In genomic region chr14:92897922-92898599, GRCh38 we compare ENCODE assay signal across 1 cellular context.
TF ChIP-seq lines count a peak whose summit lies in the region.

No MANE protein-coding gene starts in this region.

TF ChIP-seq in H1, 55 proteins besides CTCF, POLR2A, EP300 and RAD21 (continued from another document):
- no peak for TF ChIP-seq NRF1 (IDR thresholded peaks at IDR 0.05; ENCODE audit: low read depth, low read length)
- no peak for TF ChIP-seq TBP (IDR thresholded peaks at IDR 0.05; ENCODE audit: low read depth, low read length)
- TF ChIP-seq FOSL1 (IDR thresholded peaks at IDR 0.05; ENCODE audit: insufficient read depth, low read depth, low read length) = no peak
- TF ChIP-seq ATF3 (IDR thresholded peaks at IDR 0.05; ENCODE audit: insufficient read depth, low read depth, low read length) = no peak
- no peak for TF ChIP-seq TEAD4 (IDR thresholded peaks at IDR 0.05; ENCODE audit: low read depth, low read length)
- TF ChIP-seq RBBP5 (IDR thresholded peaks at IDR 0.05; ENCODE audit: borderline replicate concordance, low read depth, low read length) = no peak
- TF ChIP-seq TAF7 (optimal IDR thresholded peaks at IDR 0.05; ENCODE audit: borderline replicate concordance, low read depth, low read length) = no peak
- no peak for TF ChIP-seq CBX5 (IDR thresholded peaks at IDR 0.05; ENCODE audit: low read depth, low read length)
